Comparison of ENCODE assay signal across 1 cellular context in the genomic region with DNA sequence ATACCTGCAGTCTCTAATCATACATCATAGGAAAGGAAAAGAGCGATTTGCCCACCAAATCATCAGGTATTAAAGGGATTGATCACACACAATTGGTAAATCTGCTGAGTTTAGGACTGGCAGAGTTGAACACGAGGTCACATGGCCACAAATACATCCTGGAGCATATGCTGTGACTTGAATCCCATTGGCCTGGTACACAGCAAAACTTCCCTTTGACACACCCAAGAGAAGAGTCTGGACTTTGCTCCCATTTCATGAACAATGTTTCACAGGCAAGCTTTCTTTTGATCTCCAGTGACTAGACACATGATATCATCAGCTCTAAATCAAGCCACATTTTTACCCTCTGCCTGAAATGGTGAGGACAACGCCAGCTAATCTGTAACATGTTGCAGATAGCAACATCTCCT.
TF ChIP-seq lines count a peak whose summit lies in the region.

No MANE protein-coding gene starts in this region.

TF ChIP-seq in HepG2, 621 proteins besides CTCF, POLR2A, EP300 and RAD21 (continued from another document and continues in another):
- TF ChIP-seq, protein P1, sequence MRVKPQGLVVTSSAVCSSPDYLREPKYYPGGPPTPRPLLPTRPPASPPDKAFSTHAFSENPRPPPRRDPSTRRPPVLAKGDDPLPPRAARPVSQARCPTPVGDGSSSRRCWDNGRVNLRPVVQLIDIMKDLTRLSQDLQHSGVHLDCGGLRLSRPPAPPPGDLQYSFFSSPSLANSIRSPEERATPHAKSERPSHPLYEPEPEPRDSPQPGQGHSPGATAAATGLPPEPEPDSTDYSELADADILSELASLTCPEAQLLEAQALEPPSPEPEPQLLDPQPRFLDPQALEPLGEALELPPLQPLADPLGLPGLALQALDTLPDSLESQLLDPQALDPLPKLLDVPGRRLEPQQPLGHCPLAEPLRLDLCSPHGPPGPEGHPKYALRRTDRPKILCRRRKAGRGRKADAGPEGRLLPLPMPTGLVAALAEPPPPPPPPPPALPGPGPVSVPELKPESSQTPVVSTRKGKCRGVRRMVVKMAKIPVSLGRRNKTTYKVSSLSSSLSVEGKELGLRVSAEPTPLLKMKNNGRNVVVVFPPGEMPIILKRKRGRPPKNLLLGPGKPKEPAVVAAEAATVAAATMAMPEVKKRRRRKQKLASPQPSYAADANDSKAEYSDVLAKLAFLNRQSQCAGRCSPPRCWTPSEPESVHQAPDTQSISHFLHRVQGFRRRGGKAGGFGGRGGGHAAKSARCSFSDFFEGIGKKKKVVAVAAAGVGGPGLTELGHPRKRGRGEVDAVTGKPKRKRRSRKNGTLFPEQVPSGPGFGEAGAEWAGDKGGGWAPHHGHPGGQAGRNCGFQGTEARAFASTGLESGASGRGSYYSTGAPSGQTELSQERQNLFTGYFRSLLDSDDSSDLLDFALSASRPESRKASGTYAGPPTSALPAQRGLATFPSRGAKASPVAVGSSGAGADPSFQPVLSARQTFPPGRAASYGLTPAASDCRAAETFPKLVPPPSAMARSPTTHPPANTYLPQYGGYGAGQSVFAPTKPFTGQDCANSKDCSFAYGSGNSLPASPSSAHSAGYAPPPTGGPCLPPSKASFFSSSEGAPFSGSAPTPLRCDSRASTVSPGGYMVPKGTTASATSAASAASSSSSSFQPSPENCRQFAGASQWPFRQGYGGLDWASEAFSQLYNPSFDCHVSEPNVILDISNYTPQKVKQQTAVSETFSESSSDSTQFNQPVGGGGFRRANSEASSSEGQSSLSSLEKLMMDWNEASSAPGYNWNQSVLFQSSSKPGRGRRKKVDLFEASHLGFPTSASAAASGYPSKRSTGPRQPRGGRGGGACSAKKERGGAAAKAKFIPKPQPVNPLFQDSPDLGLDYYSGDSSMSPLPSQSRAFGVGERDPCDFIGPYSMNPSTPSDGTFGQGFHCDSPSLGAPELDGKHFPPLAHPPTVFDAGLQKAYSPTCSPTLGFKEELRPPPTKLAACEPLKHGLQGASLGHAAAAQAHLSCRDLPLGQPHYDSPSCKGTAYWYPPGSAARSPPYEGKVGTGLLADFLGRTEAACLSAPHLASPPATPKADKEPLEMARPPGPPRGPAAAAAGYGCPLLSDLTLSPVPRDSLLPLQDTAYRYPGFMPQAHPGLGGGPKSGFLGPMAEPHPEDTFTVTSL (CRISPR knock-in tag; IDR thresholded peaks at IDR 0.05; ENCODE audit: borderline replicate concordance) = peak; percentile 94; the same call in 1 of the 2 replicates
- TF ChIP-seq TEAD3 (CRISPR knock-in tag; optimal IDR thresholded peaks at IDR 0.05; ENCODE audit: borderline replicate concordance) (peak; percentile 81), FOXM1 (CRISPR knock-in tag; IDR thresholded peaks at IDR 0.05) (no peak), AGO1 (IDR thresholded peaks at IDR 0.05; ENCODE audit: low read depth, low read length, poor library complexity, severe bottlenecking) (no peak), KAT2B (IDR thresholded peaks at IDR 0.05; ENCODE audit: borderline replicate concordance, low read depth, low read length) (no peak), ZNF160 (CRISPR knock-in tag; IDR thresholded peaks at IDR 0.05) (0 out of 2 replicates have a peak, but pooled peaks have one; percentile 44), IRX3 (CRISPR knock-in tag; IDR thresholded peaks at IDR 0.05; ENCODE audit: borderline replicate concordance, low read depth) (no peak), ZNF644 (CRISPR knock-in tag; IDR thresholded peaks at IDR 0.05; ENCODE audit: low read depth) (peak; percentile 99), MIER2 (CRISPR knock-in tag; IDR thresholded peaks at IDR 0.05) (peak; percentile 86), MED1 (CRISPR knock-in tag; IDR thresholded peaks at IDR 0.05) (peak; percentile 92), ZNF670 (CRISPR knock-in tag; IDR thresholded peaks at IDR 0.05; ENCODE audit: borderline replicate concordance) (no peak), ETV5 (CRISPR knock-in tag; IDR thresholded peaks at IDR 0.05; ENCODE audit: borderline replicate concordance) (peak; percentile 56; the same call in 1 of the 2 replicates), TRIM24 (CRISPR knock-in tag; IDR thresholded peaks at IDR 0.05) (peak; percentile 53; the same call in 1 of the 2 replicates), SP140L (CRISPR knock-in tag; IDR thresholded peaks at IDR 0.05; ENCODE audit: borderline replicate concordance) (peak; percentile 50; the same call in 1 of the 2 replicates), JUNB (CRISPR knock-in tag; IDR thresholded peaks at IDR 0.05; ENCODE audit: borderline replicate concordance) (0 out of 2 replicates have a peak, but pooled peaks have one; percentile 20), NR2C2 (CRISPR knock-in tag; IDR thresholded peaks at IDR 0.05; ENCODE audit: borderline replicate concordance) (peak; percentile 72), RARG (CRISPR knock-in tag; IDR thresholded peaks at IDR 0.05; ENCODE audit: low read depth) (no peak), DNMT3B (CRISPR knock-in tag; conservative IDR thresholded peaks at IDR 0.05) (peak; percentile 45; the same call in 1 of the 2 replicates), MAFF (IDR thresholded peaks at IDR 0.05; ENCODE audit: low read depth, low read length) (peak; percentile 52), SUZ12 (IDR thresholded peaks at IDR 0.05; ENCODE audit: low read depth, low read length) (no peak), MAFK (conservative IDR thresholded peaks at IDR 0.05 in 1 of 2, IDR thresholded peaks at IDR 0.05 in 1 of 2; ENCODE audit: low read length in 2 of 2) (peak; percentile 42 to 44; a peak in 2 of 4 replicates), MBD4 (IDR thresholded peaks at IDR 0.05; ENCODE audit: borderline replicate concordance, low read length) (no peak; the same call in 1 of the 2 replicates), NR2F1 (CRISPR knock-in tag; IDR thresholded peaks at IDR 0.05) (peak in 1 of 2 experiments; percentile 15; a peak in 1 of 4 replicates)
- TF ChIP-seq, protein P2, sequence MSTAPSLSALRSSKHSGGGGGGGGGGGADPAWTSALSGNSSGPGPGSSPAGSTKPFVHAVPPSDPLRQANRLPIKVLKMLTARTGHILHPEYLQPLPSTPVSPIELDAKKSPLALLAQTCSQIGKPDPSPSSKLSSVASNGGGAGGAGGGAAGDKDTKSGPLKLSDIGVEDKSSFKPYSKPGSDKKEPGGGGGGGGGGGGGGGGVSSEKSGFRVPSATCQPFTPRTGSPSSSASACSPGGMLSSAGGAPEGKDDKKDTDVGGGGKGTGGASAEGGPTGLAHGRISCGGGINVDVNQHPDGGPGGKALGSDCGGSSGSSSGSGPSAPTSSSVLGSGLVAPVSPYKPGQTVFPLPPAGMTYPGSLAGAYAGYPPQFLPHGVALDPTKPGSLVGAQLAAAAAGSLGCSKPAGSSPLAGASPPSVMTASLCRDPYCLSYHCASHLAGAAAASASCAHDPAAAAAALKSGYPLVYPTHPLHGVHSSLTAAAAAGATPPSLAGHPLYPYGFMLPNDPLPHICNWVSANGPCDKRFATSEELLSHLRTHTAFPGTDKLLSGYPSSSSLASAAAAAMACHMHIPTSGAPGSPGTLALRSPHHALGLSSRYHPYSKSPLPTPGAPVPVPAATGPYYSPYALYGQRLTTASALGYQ (CRISPR knock-in tag; IDR thresholded peaks at IDR 0.05) = 0 out of 2 replicates have a peak, but pooled peaks have one; percentile 48
- TF ChIP-seq, protein P3, sequence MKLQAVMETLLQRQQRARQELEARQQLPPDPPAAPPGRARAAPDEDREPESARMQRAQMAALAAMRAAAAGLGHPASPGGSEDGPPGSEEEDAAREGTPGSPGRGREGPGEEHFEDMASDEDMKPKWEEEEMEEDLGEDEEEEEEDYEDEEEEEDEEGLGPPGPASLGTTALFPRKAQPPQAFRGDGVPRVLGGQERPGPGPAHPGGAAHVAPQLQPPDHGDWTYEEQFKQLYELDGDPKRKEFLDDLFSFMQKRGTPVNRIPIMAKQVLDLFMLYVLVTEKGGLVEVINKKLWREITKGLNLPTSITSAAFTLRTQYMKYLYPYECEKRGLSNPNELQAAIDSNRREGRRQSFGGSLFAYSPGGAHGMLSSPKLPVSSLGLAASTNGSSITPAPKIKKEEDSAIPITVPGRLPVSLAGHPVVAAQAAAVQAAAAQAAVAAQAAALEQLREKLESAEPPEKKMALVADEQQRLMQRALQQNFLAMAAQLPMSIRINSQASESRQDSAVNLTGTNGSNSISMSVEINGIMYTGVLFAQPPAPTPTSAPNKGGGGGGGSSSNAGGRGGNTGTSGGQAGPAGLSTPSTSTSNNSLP (IDR thresholded peaks at IDR 0.05; ENCODE audit: low read depth, low read length) = peak; percentile 97
- TF ChIP-seq, protein P4, sequence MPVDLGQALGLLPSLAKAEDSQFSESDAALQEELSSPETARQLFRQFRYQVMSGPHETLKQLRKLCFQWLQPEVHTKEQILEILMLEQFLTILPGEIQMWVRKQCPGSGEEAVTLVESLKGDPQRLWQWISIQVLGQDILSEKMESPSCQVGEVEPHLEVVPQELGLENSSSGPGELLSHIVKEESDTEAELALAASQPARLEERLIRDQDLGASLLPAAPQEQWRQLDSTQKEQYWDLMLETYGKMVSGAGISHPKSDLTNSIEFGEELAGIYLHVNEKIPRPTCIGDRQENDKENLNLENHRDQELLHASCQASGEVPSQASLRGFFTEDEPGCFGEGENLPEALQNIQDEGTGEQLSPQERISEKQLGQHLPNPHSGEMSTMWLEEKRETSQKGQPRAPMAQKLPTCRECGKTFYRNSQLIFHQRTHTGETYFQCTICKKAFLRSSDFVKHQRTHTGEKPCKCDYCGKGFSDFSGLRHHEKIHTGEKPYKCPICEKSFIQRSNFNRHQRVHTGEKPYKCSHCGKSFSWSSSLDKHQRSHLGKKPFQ (CRISPR knock-in tag; IDR thresholded peaks at IDR 0.05; ENCODE audit: insufficient replicate concordance) = no peak
- TF ChIP-seq, protein P5, sequence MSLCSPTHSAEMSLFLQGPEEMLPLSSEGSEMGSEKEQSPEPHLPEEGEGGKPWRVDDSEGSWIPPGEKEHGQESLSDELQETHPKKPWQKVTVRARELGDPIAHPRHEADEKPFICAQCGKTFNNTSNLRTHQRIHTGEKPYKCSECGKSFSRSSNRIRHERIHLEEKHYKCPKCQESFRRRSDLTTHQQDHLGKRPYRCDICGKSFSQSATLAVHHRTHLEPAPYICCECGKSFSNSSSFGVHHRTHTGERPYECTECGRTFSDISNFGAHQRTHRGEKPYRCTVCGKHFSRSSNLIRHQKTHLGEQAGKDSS (CRISPR knock-in tag; IDR thresholded peaks at IDR 0.05; ENCODE audit: borderline replicate concordance, low read depth) = no peak
- TF ChIP-seq, protein P6, sequence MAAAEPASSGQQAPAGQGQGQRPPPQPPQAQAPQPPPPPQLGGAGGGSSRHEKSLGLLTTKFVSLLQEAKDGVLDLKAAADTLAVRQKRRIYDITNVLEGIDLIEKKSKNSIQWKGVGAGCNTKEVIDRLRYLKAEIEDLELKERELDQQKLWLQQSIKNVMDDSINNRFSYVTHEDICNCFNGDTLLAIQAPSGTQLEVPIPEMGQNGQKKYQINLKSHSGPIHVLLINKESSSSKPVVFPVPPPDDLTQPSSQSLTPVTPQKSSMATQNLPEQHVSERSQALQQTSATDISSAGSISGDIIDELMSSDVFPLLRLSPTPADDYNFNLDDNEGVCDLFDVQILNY (CRISPR knock-in tag; conservative IDR thresholded peaks at IDR 0.05) = no peak
- TF ChIP-seq, protein P7, sequence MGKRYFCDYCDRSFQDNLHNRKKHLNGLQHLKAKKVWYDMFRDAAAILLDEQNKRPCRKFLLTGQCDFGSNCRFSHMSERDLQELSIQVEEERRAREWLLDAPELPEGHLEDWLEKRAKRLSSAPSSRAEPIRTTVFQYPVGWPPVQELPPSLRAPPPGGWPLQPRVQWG (CRISPR knock-in tag; IDR thresholded peaks at IDR 0.05; ENCODE audit: borderline replicate concordance, low read depth) = no peak
- TF ChIP-seq, protein P8, sequence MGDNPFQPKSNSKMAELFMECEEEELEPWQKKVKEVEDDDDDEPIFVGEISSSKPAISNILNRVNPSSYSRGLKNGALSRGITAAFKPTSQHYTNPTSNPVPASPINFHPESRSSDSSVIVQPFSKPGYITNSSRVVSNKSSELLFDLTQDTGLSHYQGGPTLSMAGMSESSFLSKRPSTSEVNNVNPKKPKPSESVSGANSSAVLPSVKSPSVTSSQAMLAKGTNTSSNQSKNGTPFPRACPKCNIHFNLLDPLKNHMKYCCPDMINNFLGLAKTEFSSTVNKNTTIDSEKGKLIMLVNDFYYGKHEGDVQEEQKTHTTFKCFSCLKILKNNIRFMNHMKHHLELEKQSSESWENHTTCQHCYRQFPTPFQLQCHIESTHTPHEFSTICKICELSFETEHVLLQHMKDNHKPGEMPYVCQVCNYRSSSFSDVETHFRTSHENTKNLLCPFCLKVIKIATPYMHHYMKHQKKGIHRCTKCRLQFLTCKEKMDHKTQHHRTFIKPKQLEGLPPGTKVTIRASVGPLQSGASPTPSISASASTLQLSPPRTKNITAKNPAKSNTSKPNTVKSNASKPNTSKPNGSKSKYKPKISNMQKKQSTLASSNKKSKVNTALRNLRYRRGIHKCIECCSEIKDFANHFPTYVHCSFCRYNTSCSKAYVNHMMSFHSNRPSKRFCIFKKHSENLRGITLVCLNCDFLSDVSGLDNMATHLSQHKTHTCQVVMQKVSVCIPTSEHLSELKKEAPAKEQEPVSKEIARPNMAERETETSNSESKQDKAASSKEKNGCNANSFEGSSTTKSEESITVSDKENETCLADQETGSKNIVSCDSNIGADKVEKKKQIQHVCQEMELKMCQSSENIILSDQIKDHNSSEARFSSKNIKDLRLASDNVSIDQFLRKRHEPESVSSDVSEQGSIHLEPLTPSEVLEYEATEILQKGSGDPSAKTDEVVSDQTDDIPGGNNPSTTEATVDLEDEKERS (CRISPR knock-in tag; IDR thresholded peaks at IDR 0.05) = peak; percentile 67; the same call in 1 of the 2 replicates
- TF ChIP-seq, protein P9, sequence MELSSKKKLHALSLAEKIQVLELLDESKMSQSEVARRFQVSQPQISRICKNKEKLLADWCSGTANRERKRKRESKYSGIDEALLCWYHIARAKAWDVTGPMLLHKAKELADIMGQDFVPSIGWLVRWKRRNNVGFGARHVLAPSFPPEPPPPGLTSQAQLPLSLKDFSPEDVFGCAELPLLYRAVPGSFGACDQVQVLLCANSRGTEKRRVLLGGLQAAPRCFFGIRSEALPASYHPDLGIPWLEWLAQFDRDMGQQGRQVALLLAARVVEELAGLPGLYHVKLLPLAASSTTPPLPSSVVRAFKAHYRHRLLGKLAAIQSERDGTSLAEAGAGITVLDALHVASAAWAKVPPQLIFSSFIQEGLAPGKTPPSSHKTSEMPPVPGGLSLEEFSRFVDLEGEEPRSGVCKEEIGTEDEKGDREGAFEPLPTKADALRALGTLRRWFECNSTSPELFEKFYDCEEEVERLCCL (CRISPR knock-in tag; IDR thresholded peaks at IDR 0.05; ENCODE audit: borderline replicate concordance) = no peak
- TF ChIP-seq, protein P10, sequence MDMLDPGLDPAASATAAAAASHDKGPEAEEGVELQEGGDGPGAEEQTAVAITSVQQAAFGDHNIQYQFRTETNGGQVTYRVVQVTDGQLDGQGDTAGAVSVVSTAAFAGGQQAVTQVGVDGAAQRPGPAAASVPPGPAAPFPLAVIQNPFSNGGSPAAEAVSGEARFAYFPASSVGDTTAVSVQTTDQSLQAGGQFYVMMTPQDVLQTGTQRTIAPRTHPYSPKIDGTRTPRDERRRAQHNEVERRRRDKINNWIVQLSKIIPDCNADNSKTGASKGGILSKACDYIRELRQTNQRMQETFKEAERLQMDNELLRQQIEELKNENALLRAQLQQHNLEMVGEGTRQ (IDR thresholded peaks at IDR 0.05; ENCODE audit: low read depth, low read length) = peak; percentile 84
- TF ChIP-seq, protein P10 (CRISPR knock-in tag; IDR thresholded peaks at IDR 0.05; ENCODE audit: borderline replicate concordance) = peak; percentile 85; the same call in 1 of the 2 replicates
